In genomic region chr1:7482772-7483495, GRCh38 we compare ENCODE assay signal across 28 cellular contexts.
DNase-seq lines count a peak whose midpoint lies in the region; ATAC-seq, FAIRE-seq and TF ChIP-seq lines count a peak whose summit lies in the region.
"Had no signal": no experiment of that assay in that cellular context is flagged by ENCODE, and none has a peak within 500 bp of the region (broad histone marks: within the 10 kb centered on the region; RNA-seq: fewer than 3 reads in every experiment).

No MANE protein-coding gene starts in this region.

- no peak overlapping the region for H2BK15ac ChIP-seq in mesendoderm (replicated peaks; ENCODE audit: low read depth)

- no peak overlapping the region for H4K8ac ChIP-seq in mesendoderm (ENCODE audit: low read depth, low read length)

- H3K36me3 Mint-ChIP-seq in endodermal cell (ENCODE audit: low read depth): no peaks in the 10 kb centered on the region
- H3K36me3 Mint-ChIP-seq: CD4-positive, alpha-beta memory T cell had no signal

- no peaks in the 10 kb centered on the region for H3K36me3 ChIP-seq in left ventricle myocardium inferior
- no peaks in the 10 kb centered on the region for H3K36me3 ChIP-seq in endodermal cell (ENCODE audit: control insufficient read depth, insufficient read depth, low read length)
- H3K36me3 ChIP-seq in mesendoderm (ENCODE audit: control insufficient read depth, insufficient read depth, low read length): no peaks in the 10 kb centered on the region
- H3K36me3 ChIP-seq: BLaER1 treated with 17β-estradiol and CSF1 and Interleukin-3, amounts not matched to agents 10 nM and 100 nM; SJCRH30 had no signal

- no peak overlapping the region for H3K4me2 ChIP-seq in mesendoderm (ENCODE audit: low read length)

- H3K4me1 Mint-ChIP-seq in endodermal cell: no peaks in the 10 kb centered on the region
- H3K4me1 Mint-ChIP-seq: CD4-positive, alpha-beta memory T cell had no signal

- no peak overlapping the region for H2BK5ac ChIP-seq in mesendoderm (ENCODE audit: low read length)

- H3K27ac Mint-ChIP-seq in endodermal cell: no peak overlapping the region
- H3K27ac Mint-ChIP-seq: CD4-positive, alpha-beta memory T cell had no signal

- no peak overlapping the region for H2AK5ac ChIP-seq in mesendoderm (ENCODE audit: low read length)

- 67 to 76% methylated on average over 8 to 10 of the region's 10 CpGs for WGBS in endodermal cell (ENCODE audit: insufficient coverage in 1 of 2, insufficient read length in 1 of 2), 2 experiments
- WGBS in mesendoderm (ENCODE audit: extremely low coverage, insufficient coverage, low lambda C conversion rate): no CpG with 5 or more reads among the region's 10 CpGs

- H4K5ac ChIP-seq in mesendoderm (ENCODE audit: low read length): no peak overlapping the region

- no peak overlapping the region for H3K4me3 Mint-ChIP-seq in endodermal cell
- H3K4me3 Mint-ChIP-seq: CD4-positive, alpha-beta memory T cell had no signal

- ATAC-seq in Right ventricle myocardium inferior: peak; percentile 74
- ATAC-seq: GM12878, HepG2, Panc1 had no signal

- no peak for FAIRE-seq in H54 (lab: Jason Lieb, UNC)
- FAIRE-seq: GM12878, HepG2 had no signal

- H3K9ac ChIP-seq in endodermal cell (ENCODE audit: extremely low read depth, low read length, poor library complexity, severe bottlenecking) (no peak overlapping the region), mesendoderm (ENCODE audit: low read length) (no peak overlapping the region)
- H3K9ac ChIP-seq: BLaER1 treated with 17β-estradiol and CSF1 and Interleukin-3, amounts not matched to agents 10 nM and 100 nM; GM23248 had no signal

- no peaks in the 10 kb centered on the region for H3K9me3 Mint-ChIP-seq in endodermal cell
- H3K9me3 Mint-ChIP-seq: CD4-positive, alpha-beta memory T cell had no signal

- H3K4me3 ChIP-seq in left ventricle myocardium inferior (no peak overlapping the region), endodermal cell (ENCODE audit: low read length) (no peak overlapping the region), mesendoderm (ENCODE audit: low read length) (no peak overlapping the region)
- H3K4me3 ChIP-seq: BLaER1 treated with 17β-estradiol and CSF1 and Interleukin-3, amounts not matched to agents 10 nM and 100 nM; GM12878; GM23248; SJCRH30 had no signal

- H3K79me1 ChIP-seq in mesendoderm (ENCODE audit: low read length): no peaks in the 10 kb centered on the region

- no peak overlapping the region for H3K56ac ChIP-seq in mesendoderm (ENCODE audit: low read length)

- DNase-seq in Right ventricle myocardium inferior (ENCODE audit: missing footprints): no peak
- DNase-seq in left ventricle myocardium inferior: no peak
- no peak for DNase-seq in endodermal cell
- DNase-seq in mesendoderm: peak; percentile 26
- no peak for DNase-seq in NCI-H82 treated with DMSO at 0.1 percent for 48 hours (lab: John Stamatoyannopoulos, UW; ENCODE audit: unreplicated experiment)
- no peak for DNase-seq in GF-D8 (lab: John Stamatoyannopoulos, UW)
- no peak for DNase-seq in substantia nigra (lab: John Stamatoyannopoulos, UW)
- DNase-seq in H54 (ENCODE audit: insufficient read length, low spot score): no peak
- DNase-seq: ACHN; Caco-2; CD4-positive, alpha-beta memory T cell; DMS 273 treated with DMSO at 0.1 percent for 48 hours; DMS79 treated with DMSO at 0.1 percent for 48 hours; GM23248; KBM-7; NCI-H1092; NCI-H1436; NCI-H1930; NCI-H226; NCI-H510A treated with DMSO at 0.1 percent for 48 hours; NCI-H748 treated with DMSO at 0.1 percent for 48 hours; NK-92 treated with Interleukin-12 subunit alpha and Interleukin-12 subunit beta, amount 100 ng/mL, for 24 hours; SJCRH30 had no signal

- TF ChIP-seq CTCF in left ventricle myocardium inferior (IDR thresholded peaks at IDR 0.05; ENCODE audit: borderline replicate concordance) (no peak), endodermal cell (conservative IDR thresholded peaks at IDR 0.05) (peak; percentile 10)

- no peak overlapping the region for H3K18ac ChIP-seq in mesendoderm (ENCODE audit: low read length)

- H3K23ac ChIP-seq in mesendoderm (ENCODE audit: low read length): no peak overlapping the region

- H3K4me1 ChIP-seq in left ventricle myocardium inferior (peaks cover 23% of the 10 kb centered on the region), endodermal cell (ENCODE audit: control insufficient read depth, insufficient read depth, low read length) (no peaks in the 10 kb centered on the region), mesendoderm (ENCODE audit: control insufficient read depth, low read depth, low read length) (no peaks in the 10 kb centered on the region)
- H3K4me1 ChIP-seq: Caco-2, SJCRH30 had no signal

- H3K27me3 Mint-ChIP-seq in endodermal cell (ENCODE audit: insufficient read depth): no peaks in the 10 kb centered on the region

- intact Hi-C loops in Right ventricle myocardium inferior (cut with DNase I): no loop called here
- intact Hi-C loops in left ventricle myocardium inferior (cut with micrococcal nuclease): no loop called here

- H3K27ac ChIP-seq in left ventricle myocardium inferior (replicated peaks): no peak overlapping the region
- H3K27ac ChIP-seq in endodermal cell (ENCODE audit: low read depth, low read length): no peak overlapping the region
- no peak overlapping the region for H3K27ac ChIP-seq in mesendoderm (ENCODE audit: low read depth, low read length)
- H3K27ac ChIP-seq in substantia nigra (ENCODE audit: low read depth, low read length, poor library complexity, severe bottlenecking): no peak overlapping the region
- H3K27ac ChIP-seq: 22Rv1; BLaER1 treated with 17β-estradiol and CSF1 and Interleukin-3, amounts not matched to agents 10 nM and 100 nM; GM23248; SJCRH30 had no signal

- no peaks in the 10 kb centered on the region for H3K79me2 ChIP-seq in mesendoderm (ENCODE audit: control insufficient read depth, insufficient read depth, low read length)

- H2BK120ac ChIP-seq in mesendoderm (ENCODE audit: low read depth, low read length): no peak overlapping the region

- H3K9me3 ChIP-seq in left ventricle myocardium inferior (replicated peaks) (no peaks in the 10 kb centered on the region), endodermal cell (ENCODE audit: control insufficient read depth, low read length) (no peaks in the 10 kb centered on the region)
- H3K9me3 ChIP-seq: BLaER1 treated with 17β-estradiol and CSF1 and Interleukin-3, amounts not matched to agents 10 nM and 100 nM; Caco-2; SJCRH30 had no signal

- H3K27me3 ChIP-seq in left ventricle myocardium inferior (ENCODE audit: low read depth): no peaks in the 10 kb centered on the region
- H3K27me3 ChIP-seq in endodermal cell (ENCODE audit: control insufficient read depth, insufficient read depth, low read length, poor library complexity, severe bottlenecking): no peaks in the 10 kb centered on the region
- H3K27me3 ChIP-seq in mesendoderm (ENCODE audit: insufficient read depth, low read length, poor library complexity): no peaks in the 10 kb centered on the region
- H3K27me3 ChIP-seq: BLaER1 treated with 17β-estradiol and CSF1 and Interleukin-3, amounts not matched to agents 10 nM and 100 nM had no signal

- no peak for TF ChIP-seq POLR2A in H54 (IDR thresholded peaks at IDR 0.05; ENCODE audit: low read depth, low read length)

- no peak overlapping the region for H3K4ac ChIP-seq in mesendoderm (ENCODE audit: low read depth, low read length)
